ENCODE assay signal across 8 cellular contexts in the genomic region with DNA sequence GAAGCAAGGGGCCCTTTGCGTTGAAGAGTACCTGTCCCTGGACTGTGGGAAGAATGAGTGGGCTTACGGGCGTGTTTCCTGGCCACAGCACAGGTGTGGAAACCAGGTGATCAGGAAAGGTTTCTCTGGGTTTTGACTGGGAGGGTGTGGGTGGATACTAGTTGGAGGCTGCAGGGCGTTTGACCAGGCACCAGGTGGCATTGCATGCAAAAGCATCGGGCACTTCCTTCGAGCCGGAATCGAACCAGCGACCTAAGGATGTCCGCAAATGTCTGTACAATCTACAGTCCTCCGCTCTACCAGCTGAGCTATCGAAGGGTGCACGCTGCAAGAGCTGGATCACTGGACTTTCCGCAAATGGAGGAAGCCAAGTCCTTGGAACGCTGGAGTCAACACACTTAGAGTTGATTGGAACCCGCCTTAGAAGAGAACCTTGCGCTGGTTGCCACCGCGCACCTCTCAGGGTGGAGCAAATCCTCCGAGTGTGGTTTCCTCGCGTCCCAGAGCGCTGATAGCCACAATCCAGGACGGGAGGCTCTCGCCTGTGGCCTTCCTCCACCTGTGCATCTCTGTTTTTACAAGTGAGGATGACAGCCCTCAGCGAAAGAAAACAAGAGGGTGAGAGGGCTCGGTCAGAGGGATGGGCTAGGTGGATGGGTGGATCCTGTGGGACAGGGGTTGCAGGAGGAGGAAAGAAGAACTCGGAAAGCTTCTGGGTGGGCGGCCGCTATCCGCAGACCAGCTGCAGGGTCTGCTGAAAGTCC. TPM values are rescaled to one million over a fixed set of nuclear protein-coding genes. Genes with fewer than 3 reads are reported as not detected.
A peak's percentile ranks its signal among the peaks of the same experiment; 100 is the strongest.
DNase-seq lines count a peak whose midpoint lies in the region; ATAC-seq and TF ChIP-seq lines count a peak whose summit lies in the region.

No MANE protein-coding gene starts in this region.

- H3K9me3 ChIP-seq in RWPE2 (ENCODE audit: severe bottlenecking): no peaks in the 10 kb centered on the region
- H3K9me3 ChIP-seq in heart right ventricle: no peaks in the 10 kb centered on the region
- no peaks in the 10 kb centered on the region for H3K9me3 ChIP-seq in aorta (ENCODE audit: control insufficient read depth, low read length)

- WGBS in heart right ventricle, 2 donors: 3% methylated on average over 31 of the region's 31 CpGs
- WGBS in aorta, 2 donors: 2 to 3% methylated on average over 31 of the region's 31 CpGs

- H3K4me3 ChIP-seq in AG04449 (ENCODE audit: low read depth, low read length) (peak overlapping the region; percentile 12), RWPE2 (ENCODE audit: severe bottlenecking) (peak overlapping the region; percentile 38), heart right ventricle (peak overlapping the region in 8 of 10 donors; percentile 16 to 41 (median 32)), aorta (ENCODE audit: low read length in 2 of 2) (no peak overlapping the region)

- peak; percentile 41 for TF ChIP-seq CTCF in AG04449 (IDR thresholded peaks at IDR 0.05; ENCODE audit: insufficient read depth, low read length, missing control alignments)
- peak; percentile 71 for TF ChIP-seq CTCF in RWPE2 (IDR thresholded peaks at IDR 0.05; ENCODE audit: poor library complexity, severe bottlenecking)
- TF ChIP-seq CTCF in heart right ventricle (IDR thresholded peaks at IDR 0.05): peak in 8 of 9 donors; percentile 6 to 57 (median 36)

- H3K27me3 ChIP-seq in RWPE2 (ENCODE audit: insufficient read depth, poor library complexity, severe bottlenecking) (no peaks in the 10 kb centered on the region), heart right ventricle (peaks cover 0 to 99% (median 77%) of the 10 kb centered on the region in 7 donors), aorta (ENCODE audit: control insufficient read depth in 1 of 2, insufficient read depth in 2 of 2, low read length in 1 of 2) (no peaks in the 10 kb centered on the region)

- H3K36me3 ChIP-seq in RWPE2 (ENCODE audit: low read depth) (no peaks in the 10 kb centered on the region), heart right ventricle (no peaks in the 10 kb centered on the region), aorta (ENCODE audit: control insufficient read depth in 1 of 2, insufficient read depth in 2 of 2, low read length in 1 of 2) (no peaks in the 10 kb centered on the region)

- DNase-seq in AG04449 (ENCODE audit: low read depth, low spot score) (no peak), RWPE2 (ENCODE audit: low spot score) (peak; percentile 85), heart right ventricle (peak; percentile 35 to 44), putamen (ENCODE audit: low spot score) (peak; percentile 46), aorta (peak; percentile 74 to 86)
- DNase-seq in activated naive CD4-positive, alpha-beta T cell treated with Interleukin-2 at 50 U/mL for 16 hours: peak; percentile 81

- POLR2A ChIA-PET in AG04449 (lab: Yijun Ruan, JAX): no interaction called here

- intact Hi-C loops in heart right ventricle (cut with DNase I): no loop called here
- intact Hi-C loops in aorta (cut with DNase I): no loop called here

- CTCF ChIA-PET in AG04449 (lab: Yijun Ruan, JAX): no interaction called here

- H3K4me1 ChIP-seq in RWPE2 (ENCODE audit: insufficient read depth, poor library complexity, severe bottlenecking) (no peaks in the 10 kb centered on the region), heart right ventricle (peaks cover 0 to 16% (median 5%) of the 10 kb centered on the region in 9 donors), aorta (ENCODE audit: control insufficient read depth in 1 of 2, insufficient read depth in 2 of 2, low read length in 2 of 2) (no peaks in the 10 kb centered on the region)

- peak; percentile 46 for ATAC-seq in HG03457 (IDR thresholded peaks at IDR 0.05; ENCODE audit: unreplicated experiment)
- peak; percentile 87 for ATAC-seq in RWPE2 (ENCODE audit: low read depth)
- ATAC-seq in heart right ventricle: peak in 7 of 8 donors; percentile 22 to 85 (median 64)
- ATAC-seq in aorta (ENCODE audit: low FRiP score): peak; percentile 72

- TF ChIP-seq POLR2A in GM18526 (IDR thresholded peaks at IDR 0.05; ENCODE audit: extremely low read depth, insufficient read length): peak; percentile 39

- H3K27ac ChIP-seq in RWPE2 (ENCODE audit: poor library complexity, severe bottlenecking) (no peak overlapping the region), heart right ventricle (no peak overlapping the region), aorta (ENCODE audit: low read depth in 1 of 2, low read length in 2 of 2) (no peak overlapping the region)

RNA-seq across cellular contexts. Expression of gene RNASE4, which starts 21.2 kb away (rescaled TPM):
- total RNA-seq in heart right ventricle: 10 to 100 TPM in 2 of 10 donors, 1 to 10 TPM in 8; 2.3 to 13.6 (median 4.4) TPM
- polyA plus RNA-seq in heart right ventricle: 10 to 100 TPM; 11.2 to 16.2 TPM
- 10 to 100 TPM; 37.4 to 71.8 TPM for total RNA-seq in aorta
- 10 to 100 TPM; 39.3 to 85.1 TPM for polyA plus RNA-seq in aorta

RNA-seq across cellular contexts. Expression of gene OR6S1, which starts 21.7 kb away (rescaled TPM):
- total RNA-seq in heart right ventricle (not detected), aorta (not detected)
- polyA plus RNA-seq in heart right ventricle (not detected), aorta (not detected)

RNA-seq across cellular contexts. Expression of gene ANG, which starts 25.4 kb away (rescaled TPM):
- total RNA-seq in heart right ventricle: 1 to 10 TPM in 9 of 10 donors, under 1 TPM in 1; 0.79 to 4.1 (median 2.2) TPM
- polyA plus RNA-seq in heart right ventricle: 1 to 10 TPM; 5.4 to 7.0 TPM
- 10 to 100 TPM; 19.7 to 22.1 TPM for total RNA-seq in aorta
- 10 to 100 TPM; 20.8 to 30.3 TPM for polyA plus RNA-seq in aorta

Comparison
In these comparisons a context has a peak if more than half of its experiments do, and no peak if none do; other contexts are left out.
1. H3K4me3 ChIP-seq: peak in AG04449 (single experiment), RWPE2 (single experiment) and heart right ventricle (8 of 10); none in aorta (0 of 2).
2. RNA of gene ANG, which starts 25.4 kb away (total RNA-seq): 19.7 to 22.1 TPM in aorta; 0.79 to 4.1 TPM in heart right ventricle; every median in the first group is over 4 times any median in the second.
3. Peak in every context shown above with its lines, with median percentiles within 50 percentile points of each other: CTCF ChIP-seq and ATAC-seq.